8 cellular contexts compared by ENCODE assay signal in the genomic region with DNA sequence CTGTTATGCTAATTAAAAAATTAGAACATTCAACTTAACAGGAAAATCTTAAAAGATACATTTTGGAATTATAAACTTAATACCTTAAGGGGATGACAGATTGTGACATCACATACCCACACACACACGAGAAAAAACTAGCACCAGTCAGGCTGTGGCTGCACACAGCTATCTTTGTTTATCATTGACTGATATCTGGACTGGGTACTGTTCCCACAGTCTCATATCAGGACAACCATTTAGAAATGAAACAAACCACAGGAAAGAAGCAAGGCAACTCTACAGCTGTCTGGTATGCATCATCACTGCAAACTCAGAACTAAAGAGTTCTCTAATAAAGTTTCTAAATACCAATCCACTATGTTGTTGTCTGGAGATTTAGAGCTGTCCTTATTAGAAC.
DNase-seq lines count a peak whose midpoint lies in the region; ATAC-seq and TF ChIP-seq lines count a peak whose summit lies in the region.

No MANE protein-coding gene starts in this region.

- peaks cover 27% of the 10 kb centered on the region for H3K36me3 Mint-ChIP-seq in natural killer cell treated with Interleukin-12 subunit alpha and Interleukin-12 subunit beta and Interleukin-15 and Interleukin-18, amount 100 ng/mL, for 72 hours
- peaks cover 6% of the 10 kb centered on the region for H3K36me3 Mint-ChIP-seq in Caco-2 (ENCODE audit: insufficient read depth, unreplicated experiment)

- H3K79me2 ChIP-seq in OCI-LY3 (ENCODE audit: low read length) = no peaks in the 10 kb centered on the region

- H3K9me3 ChIP-seq in OCI-LY3 (ENCODE audit: insufficient read depth, low read length) (peaks cover 14% of the 10 kb centered on the region), gastrocnemius medialis (no peaks in the 10 kb centered on the region), Caco-2 (no peaks in the 10 kb centered on the region)

- H2AFZ ChIP-seq in OCI-LY3 (ENCODE audit: low read depth, low read length) = no peak overlapping the region

- H3K36me3 ChIP-seq in OCI-LY3 (replicated peaks; ENCODE audit: low read depth, low read length) = peaks cover 22% of the 10 kb centered on the region
- H3K36me3 ChIP-seq in gastrocnemius medialis = peaks cover 0 to 11% of the 10 kb centered on the region in 2 donors
- no peaks in the 10 kb centered on the region for H3K36me3 ChIP-seq in Caco-2 (ENCODE audit: control insufficient read depth, insufficient read depth, low read length)

- H3K4me1 ChIP-seq in OCI-LY3 (ENCODE audit: low read length) (peaks cover 33% of the 10 kb centered on the region), gastrocnemius medialis (no peaks in the 10 kb centered on the region), Caco-2 (no peaks in the 10 kb centered on the region)

- in situ Hi-C loops in gastrocnemius medialis (cut with MboI; ENCODE audit: low sequenced_read_pairs in 4 of 4) = no loop called here

- ATAC-seq in GM18508 (IDR thresholded peaks at IDR 0.05; ENCODE audit: insufficient read depth, unreplicated experiment) = peak; percentile 82
- ATAC-seq in GM21786 (IDR thresholded peaks at IDR 0.05; ENCODE audit: unreplicated experiment) = peak; percentile 92
- ATAC-seq in natural killer cell treated with Interleukin-12 subunit alpha and Interleukin-12 subunit beta and Interleukin-15 and Interleukin-18, amount 100 ng/mL, for 72 hours = peak; percentile 98 to 100
- ATAC-seq in gastrocnemius medialis = no peak

- peaks cover 5% of the 10 kb centered on the region for H3K9me3 Mint-ChIP-seq in natural killer cell treated with Interleukin-12 subunit alpha and Interleukin-12 subunit beta and Interleukin-15 and Interleukin-18, amount 100 ng/mL, for 72 hours
- H3K9me3 Mint-ChIP-seq in Caco-2 (ENCODE audit: unreplicated experiment) = peaks cover 9% of the 10 kb centered on the region

- no peak overlapping the region for H3K9ac ChIP-seq in OCI-LY3 (ENCODE audit: low read length)

- TF ChIP-seq CTCF in OCI-LY3 (IDR thresholded peaks at IDR 0.05; ENCODE audit: low read depth, low read length) = no peak
- TF ChIP-seq CTCF in gastrocnemius medialis (IDR thresholded peaks at IDR 0.05 in 4 of 5, conservative IDR thresholded peaks at IDR 0.05 in 1 of 5) = no peak
- TF ChIP-seq CTCF in Caco-2 (IDR thresholded peaks at IDR 0.05; ENCODE audit: insufficient read depth in 1 of 2, low read depth in 1 of 2, low read length in 1 of 2, severe bottlenecking in 1 of 2, unreplicated experiment in 1 of 2) = no peak

- H3K27ac Mint-ChIP-seq in natural killer cell treated with Interleukin-12 subunit alpha and Interleukin-12 subunit beta and Interleukin-15 and Interleukin-18, amount 100 ng/mL, for 72 hours = peak overlapping the region in 1 of 2 donors; percentile 43
- no peak overlapping the region for H3K27ac Mint-ChIP-seq in Caco-2 (ENCODE audit: unreplicated experiment)

- peaks cover 21 to 29% of the 10 kb centered on the region in 2 donors for H3K4me1 Mint-ChIP-seq in natural killer cell treated with Interleukin-12 subunit alpha and Interleukin-12 subunit beta and Interleukin-15 and Interleukin-18, amount 100 ng/mL, for 72 hours (ENCODE audit: low read depth in 2 of 2)
- H3K4me1 Mint-ChIP-seq in Caco-2 (ENCODE audit: low read depth, unreplicated experiment) = no peaks in the 10 kb centered on the region

- H3K27ac ChIP-seq in OCI-LY3 (ENCODE audit: low read length) (peak overlapping the region; percentile 66), gastrocnemius medialis (no peak overlapping the region)

- H3K4me3 Mint-ChIP-seq in natural killer cell treated with Interleukin-12 subunit alpha and Interleukin-12 subunit beta and Interleukin-15 and Interleukin-18, amount 100 ng/mL, for 72 hours = peak overlapping the region; percentile 5
- H3K4me3 Mint-ChIP-seq in Caco-2 (ENCODE audit: unreplicated experiment) = no peak overlapping the region

- no TSS peak for BruUV-seq in Caco-2 (replicated peaks; lab: Mats Ljungman, UMichigan)

- H3K27me3 ChIP-seq in OCI-LY3 (ENCODE audit: low read depth, low read length) (peaks cover 18% of the 10 kb centered on the region), gastrocnemius medialis (no peaks in the 10 kb centered on the region), Caco-2 (replicated peaks; ENCODE audit: control insufficient read depth, insufficient read depth, low read length) (no peaks in the 10 kb centered on the region)

- DNase-seq in natural killer cell treated with Interleukin-12 subunit alpha and Interleukin-12 subunit beta and Interleukin-15 and Interleukin-18, amount 100 ng/mL, for 72 hours (ENCODE audit: low spot score) = peak; percentile 66
- DNase-seq in gastrocnemius medialis = no peak
- no peak for DNase-seq in Caco-2
- DNase-seq in SHP77 (lab: John Stamatoyannopoulos, UW) = no peak
- no peak for DNase-seq in NCI-H510A (lab: John Stamatoyannopoulos, UW)

- H3K4me2 ChIP-seq in OCI-LY3 (ENCODE audit: low read length) = peak overlapping the region; percentile 61

- intact Hi-C loops in gastrocnemius medialis (cut with DNase I; ENCODE audit: low total_unique reads) (no loop called here), Caco-2 (cut with micrococcal nuclease; ENCODE audit: unreplicated experiment) (no loop called here)

- CTCF ChIA-PET in Caco-2 (lab: Charles Lee) = no interaction called here

- peaks cover 23% of the 10 kb centered on the region for H4K20me1 ChIP-seq in OCI-LY3 (ENCODE audit: insufficient read depth, low read length)

- H3K4me3 ChIP-seq in OCI-LY3 (ENCODE audit: low read length) (peak overlapping the region; percentile 31), gastrocnemius medialis (no peak overlapping the region), Caco-2 (ENCODE audit: low read depth, low read length) (no peak overlapping the region)

- TF ChIP-seq POLR2A in gastrocnemius medialis (IDR thresholded peaks at IDR 0.05) = no peak

- POLR2A ChIA-PET in Caco-2 (lab: Charles Lee) = no interaction called here

- H3K27me3 Mint-ChIP-seq in natural killer cell treated with Interleukin-12 subunit alpha and Interleukin-12 subunit beta and Interleukin-15 and Interleukin-18, amount 100 ng/mL, for 72 hours = no peaks in the 10 kb centered on the region
- H3K27me3 Mint-ChIP-seq in Caco-2 (ENCODE audit: insufficient read depth, unreplicated experiment) = no peaks in the 10 kb centered on the region

Comparison
In these comparisons a context has a peak if more than half of its experiments do, and no peak if none do; other contexts are left out.
1. ATAC-seq: peak in GM18508 (single experiment), GM21786 (single experiment) and natural killer cell treated with Interleukin-12 subunit alpha and Interleukin-12 subunit beta and Interleukin-15 and Interleukin-18, amount 100 ng/mL, for 72 hours (2 of 2); none in gastrocnemius medialis (0 of 2).